Comparison of ENCODE assay signal across 1 cellular context in genomic region chr6:37172991-37173572, GRCh38.
TF ChIP-seq lines count a peak whose summit lies in the region.

No MANE protein-coding gene starts in this region.

TF ChIP-seq in K562, 482 proteins besides CTCF, POLR2A, EP300 and RAD21 (continued from another document and continues in another):
- no peak for TF ChIP-seq RREB1 (CRISPR knock-in tag; IDR thresholded peaks at IDR 0.05)
- no peak for TF ChIP-seq XRCC4 (IDR thresholded peaks at IDR 0.05; ENCODE audit: extremely low read depth, insufficient read depth, insufficient read length)
- 0 out of 2 replicates have a peak, but pooled peaks have one; percentile 42 for TF ChIP-seq ZNF518B (CRISPR knock-in tag; IDR thresholded peaks at IDR 0.05)
- no peak for TF ChIP-seq ZC3H8 (IDR thresholded peaks at IDR 0.05)
- TF ChIP-seq ZNF830 (CRISPR knock-in tag; IDR thresholded peaks at IDR 0.05), result no peak
- no peak for TF ChIP-seq ZNF263 (CRISPR knock-in tag; IDR thresholded peaks at IDR 0.05; ENCODE audit: borderline replicate concordance)
- no peak for TF ChIP-seq ZNF586 (CRISPR knock-in tag; conservative IDR thresholded peaks at IDR 0.05)
- TF ChIP-seq CUX1 (CRISPR knock-in tag; IDR thresholded peaks at IDR 0.05), result no peak
- TF ChIP-seq AFF4 (CRISPR knock-in tag; IDR thresholded peaks at IDR 0.05), result no peak
- TF ChIP-seq MAFG (tag; conservative IDR thresholded peaks at IDR 0.05), result no peak
- TF ChIP-seq BHLHE40 (IDR thresholded peaks at IDR 0.05; ENCODE audit: low read length), result no peak
- TF ChIP-seq UBTF (IDR thresholded peaks at IDR 0.05; ENCODE audit: borderline replicate concordance in 1 of 2, low read depth in 2 of 2, low read length in 2 of 2), result peak; percentile 27 to 79; a peak in 2 of 4 replicates
- 0 out of 2 replicates have a peak, but pooled peaks have one; percentile 34 for TF ChIP-seq HINFP (tag; conservative IDR thresholded peaks at IDR 0.05; ENCODE audit: low read depth)
- TF ChIP-seq KDM4B (IDR thresholded peaks at IDR 0.05; ENCODE audit: borderline replicate concordance in 2 of 2, low read depth in 1 of 2), result no peak
- TF ChIP-seq SAFB (IDR thresholded peaks at IDR 0.05; ENCODE audit: borderline replicate concordance, low read depth, low read length), result no peak
- no peak for TF ChIP-seq SRSF9 (IDR thresholded peaks at IDR 0.05; ENCODE audit: borderline replicate concordance, low read depth, low read length)
- TF ChIP-seq CBX2 (IDR thresholded peaks at IDR 0.05; ENCODE audit: insufficient read depth, low read length, poor library complexity, severe bottlenecking), result no peak
- TF ChIP-seq GTF3C2 (IDR thresholded peaks at IDR 0.05; ENCODE audit: borderline replicate concordance, extremely low read depth, insufficient read length), result no peak
- TF ChIP-seq MTA3 (IDR thresholded peaks at IDR 0.05; ENCODE audit: borderline replicate concordance), result no peak
